16 cellular contexts compared by ENCODE assay signal in genomic region chr14:24313912-24314311, GRCh38. TPM values are rescaled to one million over a fixed set of nuclear protein-coding genes. Genes with fewer than 3 reads are reported as not detected.
DNase-seq lines count a peak whose midpoint lies in the region; ATAC-seq, FAIRE-seq and TF ChIP-seq lines count a peak whose summit lies in the region.
"Had no signal": no experiment of that assay in that cellular context is flagged by ENCODE, and none has a peak within 500 bp of the region (broad histone marks: within the 10 kb centered on the region; RNA-seq: fewer than 3 reads in every experiment).

No MANE protein-coding gene starts in this region.

- no peak for DNase-seq in activated CD8-positive, alpha-beta memory T cell treated with anti-CD3 and anti-CD28 coated beads, Interleukin-2, amount 10 ng/mL, durations not matched to agents 7 days and 5 days
- DNase-seq in activated CD8-positive, alpha-beta memory T cell treated with anti-CD3 and anti-CD28 coated beads, Interleukin-2, amount 50 U/mL, for 48 hours: no peak
- DNase-seq in NOMO-1 (lab: John Stamatoyannopoulos, UW; ENCODE audit: unreplicated experiment in 2 of 2) (peak; percentile 30 to 72), colonic mucosa (no peak), GM12892 (ENCODE audit: insufficient read length) (no peak), SIG-M5 (lab: John Stamatoyannopoulos, UW) (no peak)
- DNase-seq in stimulated activated naive B cell treated with anti-CD40 and anti-IgM and Interleukin-4, amounts not matched to agents 10 μg/mL and 1 μg/mL and 100 μg/mL, for 72 hours: no peak
- DNase-seq: DMS79, H7, NCI-H1105 treated with DMSO at 0.1 percent for 48 hours, NCI-H526 had no signal

- ATAC-seq in activated CD8-positive, alpha-beta memory T cell treated with anti-CD3 and anti-CD28 coated beads, Interleukin-2, amount 10 ng/mL, durations not matched to agents 7 days and 5 days: no peak
- no peak for ATAC-seq in stimulated activated naive B cell treated with anti-CD40 and anti-IgM and Interleukin-4, amounts not matched to agents 10 μg/mL and 1 μg/mL and 100 μg/mL, for 72 hours (replicated peaks)
- no peak for ATAC-seq in GM18520 (IDR thresholded peaks at IDR 0.05; ENCODE audit: unreplicated experiment)
- ATAC-seq: foreskin keratinocyte, sciatic nerve had no signal

- peak overlapping the region; percentile 34 for H3K4me3 Mint-ChIP-seq in activated CD8-positive, alpha-beta memory T cell treated with anti-CD3 and anti-CD28 coated beads, Interleukin-2, amount 10 ng/mL, durations not matched to agents 7 days and 5 days
- H3K4me3 Mint-ChIP-seq in stimulated activated naive B cell treated with anti-CD40 and anti-IgM and Interleukin-4, amounts not matched to agents 10 μg/mL and 1 μg/mL and 100 μg/mL, for 72 hours: peak overlapping the region in 1 of 2 donors; percentile 31
- H3K4me3 Mint-ChIP-seq: type B pancreatic cell had no signal

- no peaks in the 10 kb centered on the region for H3K9me3 ChIP-seq in colonic mucosa

- H3K27me3 Mint-ChIP-seq in activated CD8-positive, alpha-beta memory T cell treated with anti-CD3 and anti-CD28 coated beads, Interleukin-2, amount 10 ng/mL, durations not matched to agents 7 days and 5 days: no peaks in the 10 kb centered on the region
- H3K27me3 Mint-ChIP-seq in stimulated activated naive B cell treated with anti-CD40 and anti-IgM and Interleukin-4, amounts not matched to agents 10 μg/mL and 1 μg/mL and 100 μg/mL, for 72 hours: no peaks in the 10 kb centered on the region

- no peak overlapping the region for H3K4me3 ChIP-seq in colonic mucosa

- TF ChIP-seq CTCF in colonic mucosa (IDR thresholded peaks at IDR 0.05): no peak

- no peaks in the 10 kb centered on the region for H3K36me3 ChIP-seq in colonic mucosa

- CTCF ChIA-PET in activated CD8-positive, alpha-beta memory T cell treated with anti-CD3 and anti-CD28 coated beads, Interleukin-2, amount 10 ng/mL, durations not matched to agents 7 days and 5 days (lab: Charles Lee): interaction anchor here (1.1 to 20.8 kb wide), 8 partner anchors 10 to 205 kb away, joined by 3 to 541 read pairs (median 99); partner anchors contain the start of genes ADCY4, CBLN3, DHRS1 and GMPR2

- FAIRE-seq in GM12892 (lab: Jason Lieb, UNC): no peak

- H3K27ac Mint-ChIP-seq in activated CD8-positive, alpha-beta memory T cell treated with anti-CD3 and anti-CD28 coated beads, Interleukin-2, amount 10 ng/mL, durations not matched to agents 7 days and 5 days: peak overlapping the region; percentile 87
- H3K27ac Mint-ChIP-seq in stimulated activated naive B cell treated with anti-CD40 and anti-IgM and Interleukin-4, amounts not matched to agents 10 μg/mL and 1 μg/mL and 100 μg/mL, for 72 hours: peak overlapping the region; percentile 31
- H3K27ac Mint-ChIP-seq: type B pancreatic cell had no signal

- H3K27ac ChIP-seq in colonic mucosa: peak overlapping the region; percentile 62
- H3K27ac ChIP-seq: foreskin keratinocyte had no signal

- intact Hi-C loops in colonic mucosa (cut with DNase I): no loop called here

- no peaks in the 10 kb centered on the region for H3K27me3 ChIP-seq in colonic mucosa
- H3K27me3 ChIP-seq: foreskin keratinocyte had no signal

- peak overlapping the region in 1 of 2 donors; percentile 27 for H3K9ac ChIP-seq in colonic mucosa (ENCODE audit: low read depth in 2 of 2, low read length in 2 of 2)

- H3K4me1 Mint-ChIP-seq in activated CD8-positive, alpha-beta memory T cell treated with anti-CD3 and anti-CD28 coated beads, Interleukin-2, amount 10 ng/mL, durations not matched to agents 7 days and 5 days: peaks cover 68% of the 10 kb centered on the region
- peaks cover 52 to 67% of the 10 kb centered on the region in 2 donors for H3K4me1 Mint-ChIP-seq in stimulated activated naive B cell treated with anti-CD40 and anti-IgM and Interleukin-4, amounts not matched to agents 10 μg/mL and 1 μg/mL and 100 μg/mL, for 72 hours

- no peaks in the 10 kb centered on the region for H3K9me3 Mint-ChIP-seq in activated CD8-positive, alpha-beta memory T cell treated with anti-CD3 and anti-CD28 coated beads, Interleukin-2, amount 10 ng/mL, durations not matched to agents 7 days and 5 days (ENCODE audit: low read depth)
- no peaks in the 10 kb centered on the region for H3K9me3 Mint-ChIP-seq in stimulated activated naive B cell treated with anti-CD40 and anti-IgM and Interleukin-4, amounts not matched to agents 10 μg/mL and 1 μg/mL and 100 μg/mL, for 72 hours
- H3K9me3 Mint-ChIP-seq: type B pancreatic cell had no signal

- peaks cover 13% of the 10 kb centered on the region for H3K4me1 ChIP-seq in colonic mucosa

- H3K36me3 Mint-ChIP-seq in activated CD8-positive, alpha-beta memory T cell treated with anti-CD3 and anti-CD28 coated beads, Interleukin-2, amount 10 ng/mL, durations not matched to agents 7 days and 5 days: peaks cover 21% of the 10 kb centered on the region
- H3K36me3 Mint-ChIP-seq in stimulated activated naive B cell treated with anti-CD40 and anti-IgM and Interleukin-4, amounts not matched to agents 10 μg/mL and 1 μg/mL and 100 μg/mL, for 72 hours: peaks cover 15 to 34% of the 10 kb centered on the region in 2 donors

- TF ChIP-seq POLR2A in GM12892 (IDR thresholded peaks at IDR 0.05; ENCODE audit: low read depth, low read length): no peak

RNA-seq across cellular contexts. Expression of gene LTB4R, which starts 2.6 kb away (rescaled TPM):
- total RNA-seq in activated CD8-positive, alpha-beta memory T cell treated with anti-CD3 and anti-CD28 coated beads, Interleukin-2, amount 10 ng/mL, durations not matched to agents 7 days and 5 days: 10 to 100 TPM; 15.6 to 32.5 TPM
- total RNA-seq in colonic mucosa: 1 to 10 TPM; 1.5 to 4.0 TPM
- 5.1 TPM for polyA plus RNA-seq in GM12892 (2012; ENCODE audit: missing spikeins)

RNA-seq across cellular contexts. Expression of gene LTB4R2, which starts 4.0 kb away (rescaled TPM):
- 10 to 100 TPM; 12.6 to 18.8 TPM for total RNA-seq in activated CD8-positive, alpha-beta memory T cell treated with anti-CD3 and anti-CD28 coated beads, Interleukin-2, amount 10 ng/mL, durations not matched to agents 7 days and 5 days
- total RNA-seq in colonic mucosa: 1 to 10 TPM; 2.7 to 7.8 TPM
- 3.2 TPM for polyA plus RNA-seq in GM12892 (2012; ENCODE audit: missing spikeins)

RNA-seq across cellular contexts. Expression of gene CIDEB, which starts 6.1 kb away (rescaled TPM):
- total RNA-seq in activated CD8-positive, alpha-beta memory T cell treated with anti-CD3 and anti-CD28 coated beads, Interleukin-2, amount 10 ng/mL, durations not matched to agents 7 days and 5 days: 10 to 100 TPM; 24.5 to 44.2 TPM
- 10 to 100 TPM in 1 of 2 donors, 1 to 10 TPM in 1; 7.7 to 12.9 TPM for total RNA-seq in colonic mucosa
- polyA plus RNA-seq in GM12892 (2012; ENCODE audit: missing spikeins): 6.1 TPM
- total RNA-seq: A673 had no signal

RNA-seq across cellular contexts. Expression of gene NOP9, which starts 14.3 kb away (rescaled TPM):
- total RNA-seq in activated CD8-positive, alpha-beta memory T cell treated with anti-CD3 and anti-CD28 coated beads, Interleukin-2, amount 10 ng/mL, durations not matched to agents 7 days and 5 days: 10 to 100 TPM; 34.2 to 38.3 TPM
- 10 to 100 TPM; 23.8 to 49.8 TPM for total RNA-seq in colonic mucosa
- polyA plus RNA-seq in GM12892 (2012; ENCODE audit: missing spikeins): 14.0 TPM

RNA-seq across cellular contexts. Expression of gene DHRS1, which starts 14.3 kb away (rescaled TPM):
- 10 to 100 TPM; 14.2 to 26.5 TPM for total RNA-seq in activated CD8-positive, alpha-beta memory T cell treated with anti-CD3 and anti-CD28 coated beads, Interleukin-2, amount 10 ng/mL, durations not matched to agents 7 days and 5 days
- total RNA-seq in colonic mucosa: 10 to 100 TPM; 38.0 to 42.4 TPM
- 18.3 TPM for polyA plus RNA-seq in GM12892 (2012; ENCODE audit: missing spikeins)

Comparison
In these comparisons a context has a peak if more than half of its experiments do, and no peak if none do; other contexts are left out.
1. DNase-seq: peak in NOMO-1 (2 of 2); none in activated CD8-positive, alpha-beta memory T cell treated with anti-CD3 and anti-CD28 coated beads, Interleukin-2, amount 10 ng/mL, durations not matched to agents 7 days and 5 days (single experiment), activated CD8-positive, alpha-beta memory T cell treated with anti-CD3 and anti-CD28 coated beads, Interleukin-2, amount 50 U/mL, for 48 hours (single experiment), colonic mucosa (single experiment), stimulated activated naive B cell treated with anti-CD40 and anti-IgM and Interleukin-4, amounts not matched to agents 10 μg/mL and 1 μg/mL and 100 μg/mL, for 72 hours (single experiment), GM12892 (single experiment) and SIG-M5 (single experiment).